In genomic region chr13:59873856-59874255, GRCh38 we compare ENCODE assay signal across 30 cellular contexts.
"Had no signal": no experiment of that assay in that cellular context is flagged by ENCODE, and none has a peak within 500 bp of the region (broad histone marks: within the 10 kb centered on the region; RNA-seq: fewer than 3 reads in every experiment).

No MANE protein-coding gene starts in this region.

- H3K27me3 ChIP-seq: adrenal gland, body of pancreas, breast epithelium, MG63 had no signal

- H3K36me3 ChIP-seq: adrenal gland, breast epithelium had no signal

- H3K9me3 ChIP-seq: adrenal gland, body of pancreas, breast epithelium, MG63 had no signal

- H3K27ac ChIP-seq: adrenal gland, body of pancreas, breast epithelium, PC-9, RWPE1 had no signal

- ATAC-seq: activated CD8-positive, alpha-beta T cell treated with anti-CD3 and anti-CD28 coated beads, Interleukin-2, amount 10 ng/mL, durations not matched to agents 7 days and 5 days; body of pancreas; Right ventricle myocardium inferior had no signal

- DNase-seq: activated CD4-positive, alpha-beta T cell treated with anti-CD3 and anti-CD28 coated beads, Interleukin-2, amount 10 ng/mL, durations not matched to agents 7 days and 5 days; activated CD4-positive, alpha-beta T cell treated with anti-CD3 and anti-CD28 coated beads, Interleukin-2, amount 50 U/mL, for 48 hours; activated CD8-positive, alpha-beta T cell treated with anti-CD3 and anti-CD28 coated beads, Interleukin-2, amount 10 ng/mL, durations not matched to agents 7 days and 5 days; activated gamma-delta T cell; activated naive CD4-positive, alpha-beta T cell treated with Interleukin-2 at 50 U/mL for 16 hours; activated naive CD8-positive, alpha-beta T cell treated with anti-CD3 and anti-CD28 coated beads, Interleukin-2, amount 10 ng/mL, durations not matched to agents 7 days and 5 days; activated T-cell treated with anti-CD3 and anti-CD28 coated beads, Interleukin-2, amount 50 U/mL, for 24 hours; adrenal gland; body of pancreas; Kasumi-1; MG63; NCI-H1092; NCI-H1436 treated with DMSO at 0.1 percent for 48 hours; NCI-H187; NCI-H2081; NCI-H2171 treated with DMSO at 0.1 percent for 48 hours; NCI-H2227 treated with DMSO at 0.1 percent for 48 hours; NCI-H446; NCI-H510A treated with DMSO at 0.1 percent for 48 hours; NCI-H69; PC-9; SIG-M5; SW 1271; T-helper 1 cell; T1000 had no signal

- H3K4me3 ChIP-seq: adrenal gland, body of pancreas, breast epithelium, MG63, PC-9 had no signal

- H3K4me1 ChIP-seq: adrenal gland, body of pancreas, breast epithelium had no signal

- FAIRE-seq: astrocyte, RCC 7860 had no signal
